Comparison of ENCODE assay signal across 8 cellular contexts in the genomic region with DNA sequence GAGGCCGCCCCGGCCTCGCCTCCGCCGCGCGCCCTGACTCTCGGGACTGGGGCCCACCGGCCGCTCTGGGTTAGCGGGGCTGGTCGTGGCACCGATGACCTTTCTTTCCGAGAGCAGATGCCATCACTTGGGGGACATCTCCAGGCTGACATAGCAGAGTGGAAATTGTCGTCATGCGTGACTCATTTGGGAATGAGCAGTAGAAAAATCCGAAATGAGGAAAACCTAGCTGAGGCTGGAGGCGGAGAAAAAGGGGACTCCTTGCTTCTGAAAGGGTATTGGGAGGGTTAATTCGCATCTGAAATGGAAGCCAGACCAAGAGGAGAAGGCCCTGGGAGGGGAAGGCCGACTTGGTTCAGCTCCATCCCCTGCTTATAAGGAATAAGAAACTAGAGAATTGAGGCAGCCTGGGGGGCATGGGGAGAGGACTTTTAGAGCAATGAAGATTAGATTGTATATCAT. TPM values are rescaled to one million over a fixed set of nuclear protein-coding genes. Genes with fewer than 3 reads are reported as not detected.
DNase-seq lines count a peak whose midpoint lies in the region; ATAC-seq, FAIRE-seq and TF ChIP-seq lines count a peak whose summit lies in the region.

No MANE protein-coding gene starts in this region.

- no peaks in the 10 kb centered on the region for H3K4me1 ChIP-seq in NT2/D1 (ENCODE audit: insufficient read depth, insufficient read length)
- H3K4me1 ChIP-seq in H1 (replicated peaks in 1 of 4; ENCODE audit: control insufficient read depth in 3 of 4, insufficient read depth in 4 of 4, low read length in 3 of 4), result peaks cover 0 to 7% (median 4%) of the 10 kb centered on the region in 4 experiments; a peak in 3 of 7 replicates

- H4K8ac ChIP-seq in H1 (ENCODE audit: extremely low read depth, insufficient read depth, low read length), result peak overlapping the region; percentile 11; the same call in 1 of the 2 replicates

- H3K14ac ChIP-seq in H1 (ENCODE audit: insufficient read length), result no peak overlapping the region

- TF ChIP-seq CTCF in H1 (IDR thresholded peaks at IDR 0.05; ENCODE audit: control extremely low read depth in 1 of 3, insufficient read depth in 1 of 3, low read depth in 1 of 3, low read length in 3 of 3), result no peak
- TF ChIP-seq CTCF in omental fat pad (IDR thresholded peaks at IDR 0.05), result no peak

- H3K23me2 ChIP-seq in H1 (ENCODE audit: low read depth, low read length), result peaks cover 16% of the 10 kb centered on the region

- H3K18ac ChIP-seq in H1 (ENCODE audit: extremely low read depth, low read length), result peak overlapping the region; percentile 89

- peak overlapping the region; percentile 77 for H4K5ac ChIP-seq in H1 (ENCODE audit: insufficient read length, low read depth, low read length)

- H3K27me3 ChIP-seq in NT2/D1 (ENCODE audit: insufficient read depth, insufficient read length), result peaks cover 28% of the 10 kb centered on the region
- peaks cover 0 to 20% (median 15%) of the 10 kb centered on the region in 4 experiments; a peak in 6 of 7 replicates for H3K27me3 ChIP-seq in H1 (replicated peaks in 1 of 4; ENCODE audit: control insufficient read depth in 3 of 4, extremely low read depth in 1 of 4, insufficient read depth in 3 of 4, low read length in 3 of 4)

- H3K79me2 ChIP-seq in H1 (ENCODE audit: control insufficient read depth in 1 of 2, insufficient read depth in 2 of 2, low read length in 2 of 2), result peaks cover 0 to 2% of the 10 kb centered on the region in 2 experiments; a peak in 1 of 4 replicates

- H3K9ac ChIP-seq in NT2/D1 (ENCODE audit: insufficient read length, low read depth) (peak overlapping the region; percentile 62), H1 (replicated peaks in 1 of 4; ENCODE audit: extremely low read depth in 1 of 4, low read depth in 3 of 4, low read length in 3 of 4) (peak overlapping the region; percentile 40 to 78 (median 66))

- TF ChIP-seq POLR2A in H1 (IDR thresholded peaks at IDR 0.05; ENCODE audit: control extremely low read depth in 1 of 2, low read depth in 2 of 2, low read length in 2 of 2), result no peak; a peak in 1 of 3 replicates

- FAIRE-seq in H1 (lab: Jason Lieb, UNC), result peak; percentile 84

- TF ChIP-seq RAD21 in H1 (IDR thresholded peaks at IDR 0.05 in 1 of 2, conservative IDR thresholded peaks at IDR 0.05 in 1 of 2; ENCODE audit: low read depth in 2 of 2, low read length in 2 of 2), result no peak

- H2BK5ac ChIP-seq in H1 (ENCODE audit: low read depth, low read length), result no peak overlapping the region; the same call in 1 of the 2 replicates

- 0 out of 2 replicates have a peak overlapping the region, but pooled peaks have one; percentile 14 for H3K27ac ChIP-seq in H1 (ENCODE audit: low read depth, low read length)

- CTCF ChIA-PET in H1 (lab: Charles Lee; ENCODE audit: partially characterized antibody), result interaction anchor here (1.2 to 2.0 kb wide), 6 partner anchors 50 to 156 kb away, joined by 3 to 5 read pairs (median 4); a partner anchor contains a TSS

- TF ChIP-seq EP300 in H1 (IDR thresholded peaks at IDR 0.05; ENCODE audit: borderline replicate concordance in 1 of 2, low read depth in 2 of 2, low read length in 2 of 2), result no peak

- H3K4me2 ChIP-seq in H1 (ENCODE audit: insufficient read depth in 1 of 2, low read depth in 2 of 2, low read length in 2 of 2), result peak overlapping the region; percentile 86 to 92

- DNase-seq in NT2/D1 (ENCODE audit: low read depth, low spot score), result peak; percentile 35
- DNase-seq in H1 (ENCODE audit: low read depth in 1 of 2, low spot score in 2 of 2), result no peak
- DNase-seq in omental fat pad (ENCODE audit: low spot score), result no peak
- no peak for DNase-seq in stimulated activated naive CD4-positive, alpha-beta T cell (lab: John Stamatoyannopoulos, UW)
- DNase-seq in SIG-M5 (lab: John Stamatoyannopoulos, UW), result no peak

- H4K20me1 ChIP-seq in H1 (replicated peaks in 1 of 2; ENCODE audit: control insufficient read depth in 1 of 2, insufficient read depth in 2 of 2, low read length in 2 of 2), result peaks cover 5% of the 10 kb centered on the region in 2 experiments

- peak overlapping the region; percentile 97 for H2AFZ ChIP-seq in H1 (ENCODE audit: low read length)

- 0 out of 2 replicates have a peak overlapping the region, but pooled peaks have one; percentile 28 for H2BK20ac ChIP-seq in H1 (ENCODE audit: low read length)

- H2BK120ac ChIP-seq in H1 (replicated peaks; ENCODE audit: low read depth, low read length), result no peak overlapping the region

- peak overlapping the region; percentile 72 for H3K4me3 ChIP-seq in GM08714 (ENCODE audit: low read length)
- H3K4me3 ChIP-seq in NT2/D1 (ENCODE audit: insufficient read length, low read depth), result peak overlapping the region; percentile 47
- peak overlapping the region; percentile 64 to 85 (median 78) for H3K4me3 ChIP-seq in H1 (ENCODE audit: extremely low read depth in 1 of 4, insufficient read depth in 2 of 4, low read depth in 3 of 4, low read length in 4 of 4)

- no peak overlapping the region for H4K91ac ChIP-seq in H1 (replicated peaks; ENCODE audit: insufficient read length, low read length)

- WGBS in H1 (ENCODE audit: extremely low coverage in 1 of 2, insufficient coverage in 1 of 2, insufficient read length in 1 of 2, insufficient replicate concordance in 2 of 2, low coverage in 1 of 2, low lambda C conversion rate in 2 of 2, missing lambda C conversion rate in 1 of 2), 2 experiments, result 3% methylated on average over 6 of the region's 20 CpGs; no CpG with 5 or more reads in 1 of the 2 experiments

- no peak overlapping the region for H2BK12ac ChIP-seq in H1 (ENCODE audit: low read depth, low read length)

- H3K79me1 ChIP-seq in H1 (ENCODE audit: low read depth, low read length), result peaks cover 2% of the 10 kb centered on the region; the same call in 1 of the 2 replicates

- H3K4ac ChIP-seq in H1 (replicated peaks; ENCODE audit: insufficient read length, low read depth, low read length), result peak overlapping the region; percentile 64

- H3K23ac ChIP-seq in H1 (ENCODE audit: insufficient read length), result no peak overlapping the region

- ATAC-seq in omental fat pad (ENCODE audit: low FRiP score) (peak; percentile 76), GM18868 (IDR thresholded peaks at IDR 0.05; ENCODE audit: unreplicated experiment) (no peak), HG03520 (IDR thresholded peaks at IDR 0.05; ENCODE audit: unreplicated experiment) (no peak)

- no peak overlapping the region for H2AK5ac ChIP-seq in H1 (ENCODE audit: low read depth, low read length)

- H3K56ac ChIP-seq in H1 (replicated peaks; ENCODE audit: insufficient read length, low read depth, low read length), result peak overlapping the region; percentile 54

- POLR2A ChIA-PET in H1 (lab: Charles Lee; ENCODE audit: partially characterized antibody), result interaction anchor here (0.6 to 3.0 kb wide), 16 partner anchors 8 to 485 kb away, joined by 3 to 26 read pairs (median 4); a partner anchor contains a TSS

- H3K36me3 ChIP-seq in NT2/D1 (ENCODE audit: insufficient read depth, insufficient read length, low read length) (no peaks in the 10 kb centered on the region), H1 (ENCODE audit: control insufficient read depth in 2 of 4, insufficient read depth in 4 of 4, low read length in 3 of 4) (no peaks in the 10 kb centered on the region)

- H3K9me3 ChIP-seq in NT2/D1 (ENCODE audit: insufficient read depth, low read length) (no peaks in the 10 kb centered on the region), H1 (ENCODE audit: insufficient read depth in 2 of 2, low read depth in 1 of 2, low read length in 1 of 2) (no peaks in the 10 kb centered on the region)

- peak overlapping the region; percentile 99; the same call in 1 of the 2 replicates for H2BK15ac ChIP-seq in H1 (ENCODE audit: low read length)

TF ChIP-seq in H1, 55 proteins besides CTCF, POLR2A, EP300 and RAD21:
- TF ChIP-seq ASH2L (IDR thresholded peaks at IDR 0.05; ENCODE audit: low read length) (peak; percentile 98), TAF7 (optimal IDR thresholded peaks at IDR 0.05; ENCODE audit: borderline replicate concordance, low read depth, low read length) (no peak), TAF1 (IDR thresholded peaks at IDR 0.05; ENCODE audit: low read depth, low read length) (peak; percentile 9; the same call in 1 of the 2 replicates), CREB1 (IDR thresholded peaks at IDR 0.05) (peak; percentile 63), KDM4A (IDR thresholded peaks at IDR 0.05; ENCODE audit: low read depth, low read length, severe bottlenecking) (peak; percentile 53), EGR1 (IDR thresholded peaks at IDR 0.05; ENCODE audit: borderline replicate concordance, low read depth, low read length) (0 out of 2 replicates have a peak, but pooled peaks have one; percentile 13), HDAC2 (IDR thresholded peaks at IDR 0.05; ENCODE audit: borderline replicate concordance in 1 of 2, low read depth in 2 of 2, low read length in 2 of 2) (0 out of 4 replicates have a peak, but pooled peaks have one; percentile 27 to 51), RFX5 (IDR thresholded peaks at IDR 0.05; ENCODE audit: borderline replicate concordance, low read depth, low read length) (no peak)

RNA-seq across cellular contexts. Expression of a gene that starts 0.4 kb away (rescaled TPM):
- total RNA-seq in H1 (2021; fragmentation: NEBNext Ultra II Directional; extraction: Animal tissue kit (Norgen Biotek cat#: 25700)), result 5.1 and 6.5 TPM in 2 replicates
- 2.5 and 3.1 TPM in 2 replicates for polyA plus RNA-seq in H1 (2011; rRNA removed)
- polyA plus RNA-seq in H1 (2011; cell fraction: cytosol; rRNA removed), result 3.6 TPM
- 3.9 TPM for polyA plus RNA-seq in H1 (2011; cell fraction: nucleus; rRNA removed)
- polyA plus RNA-seq in H1 (2012, experiment 1 of 2), result 3.7 to 6.3 TPM (median 4.5 TPM) in 4 replicates
- 0.34 TPM for polyA plus RNA-seq in H1 (2012, experiment 2 of 2)
- polyA plus RNA-seq in H1 (2013, experiment 1 of 2), result 7.2 TPM
- 7.4 TPM for polyA plus RNA-seq in H1 (2013, experiment 2 of 2)
- 8.9 and 12.9 TPM in 2 replicates for polyA minus RNA-seq in H1 (2011; rRNA and poly(A)+ RNA removed)
- polyA minus RNA-seq in H1 (2011; cell fraction: cytosol; rRNA and poly(A)+ RNA removed), result 5.9 TPM
- 8.2 TPM for polyA minus RNA-seq in H1 (2011; cell fraction: nucleus; rRNA and poly(A)+ RNA removed)
- 10 to 100 TPM in 1 of 4 donors, 1 to 10 TPM in 3; 2.1 to 14.3 (median 7.5) TPM for total RNA-seq in omental fat pad
